17 cellular contexts compared by ENCODE assay signal in the genomic region with DNA sequence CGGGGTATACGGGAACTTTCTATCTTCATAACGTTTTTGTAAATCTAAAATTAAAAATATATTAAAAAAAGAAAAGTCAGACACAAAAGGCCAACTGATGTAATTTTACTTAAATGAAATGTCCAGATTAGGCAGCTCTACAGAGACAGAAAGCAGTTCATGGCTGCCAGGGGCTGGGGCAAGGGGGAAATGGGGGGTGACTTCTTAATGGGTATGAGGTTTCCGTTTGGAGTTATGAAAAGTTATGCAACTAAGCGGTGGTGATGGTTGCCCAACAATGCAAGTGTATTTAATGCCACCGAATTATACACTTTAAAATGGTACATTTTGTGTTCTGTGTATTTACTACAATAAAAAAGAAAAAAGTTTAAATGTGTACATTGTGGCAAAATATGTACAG.
"Had no signal": no experiment of that assay in that cellular context is flagged by ENCODE, and none has a peak within 500 bp of the region (broad histone marks: within the 10 kb centered on the region; RNA-seq: fewer than 3 reads in every experiment).

No MANE protein-coding gene starts in this region.

- H3K4me1 Mint-ChIP-seq: activated naive CD4-positive, alpha-beta T cell treated with anti-CD3 and anti-CD28 coated beads, Interleukin-2, amount 50 U/mL, for 24 hours; naive B cell had no signal

- H3K4me1 ChIP-seq: thyroid gland, uterus had no signal

- ATAC-seq: mucosa of descending colon had no signal

- H3K27ac Mint-ChIP-seq: activated naive CD4-positive, alpha-beta T cell treated with anti-CD3 and anti-CD28 coated beads, Interleukin-2, amount 50 U/mL, for 24 hours; dendritic cell treated with granulocyte-macrophage colony-stimulating factor and Interleukin-4, amounts not matched to agents 40 ng/mL and 50 ng/mL, for 4 days; naive B cell; progenitor cell of endocrine pancreas had no signal

- H3K27ac ChIP-seq: hepatocyte, thyroid gland, uterus, WERI-Rb-1 had no signal

- H3K9me3 ChIP-seq: mucosa of descending colon, thyroid gland, uterus had no signal

- H3K9me3 Mint-ChIP-seq: activated naive CD4-positive, alpha-beta T cell treated with anti-CD3 and anti-CD28 coated beads, Interleukin-2, amount 50 U/mL, for 24 hours; dendritic cell treated with granulocyte-macrophage colony-stimulating factor and Interleukin-4, amounts not matched to agents 40 ng/mL and 50 ng/mL, for 4 days; neural crest cell had no signal

- H3K4me3 Mint-ChIP-seq: activated naive CD4-positive, alpha-beta T cell treated with anti-CD3 and anti-CD28 coated beads, Interleukin-2, amount 50 U/mL, for 24 hours; dendritic cell treated with granulocyte-macrophage colony-stimulating factor and Interleukin-4, amounts not matched to agents 40 ng/mL and 50 ng/mL, for 4 days; naive B cell; neural crest cell had no signal

- H3K27me3 ChIP-seq: hepatocyte, thyroid gland, uterus had no signal

- H3K36me3 ChIP-seq: thyroid gland, uterus, WERI-Rb-1 had no signal

- H3K36me3 Mint-ChIP-seq: activated naive CD4-positive, alpha-beta T cell treated with anti-CD3 and anti-CD28 coated beads, Interleukin-2, amount 50 U/mL, for 24 hours; naive B cell had no signal

- H3K27me3 Mint-ChIP-seq: dendritic cell treated with granulocyte-macrophage colony-stimulating factor and Interleukin-4, amounts not matched to agents 40 ng/mL and 50 ng/mL, for 4 days; progenitor cell of endocrine pancreas had no signal

- H3K4me3 ChIP-seq: hepatocyte, mucosa of descending colon, thyroid gland, uterus had no signal

- DNase-seq: activated CD4-positive, alpha-beta T cell treated with anti-CD3 and anti-CD28 coated beads, Interleukin-2, amount 50 U/mL, for 48 hours; activated gamma-delta T cell; effector CD8-positive, alpha-beta T cell; mesenchymal stem cell; mucosa of descending colon; naive B cell; stimulated activated CD4-positive, alpha-beta T cell treated with anti-CD3 and anti-CD28 coated beads, Interleukin-12 subunit alpha, Interleukin-12 subunit beta, amount 100 ng/mL, for 4 hours; stimulated activated CD4-positive, alpha-beta T cell treated with anti-CD3 and anti-CD28 coated beads, Interleukin-1b, Interleukin-23, amount 100 ng/mL, for 48 hours; stimulated activated naive CD4-positive, alpha-beta T cell treated with Interleukin-2 at 50 U/mL for 16 hours; thyroid gland; uterus; WERI-Rb-1 had no signal
